ENCODE assay signal across 12 cellular contexts in genomic region chr4:173057906-173058305, GRCh38.
DNase-seq lines count a peak whose midpoint lies in the region; ATAC-seq and TF ChIP-seq lines count a peak whose summit lies in the region.
"Had no signal": no experiment of that assay in that cellular context is flagged by ENCODE, and none has a peak within 500 bp of the region (broad histone marks: within the 10 kb centered on the region; RNA-seq: fewer than 3 reads in every experiment).

No MANE protein-coding gene starts in this region.

- H3F3A ChIP-seq in PC-3 (ENCODE audit: low read length, unreplicated experiment): no peaks in the 10 kb centered on the region

- H3K36me3 ChIP-seq in right atrium auricular region (no peaks in the 10 kb centered on the region), PC-3 (ENCODE audit: low read depth, low read length) (no peaks in the 10 kb centered on the region), WERI-Rb-1 (no peaks in the 10 kb centered on the region)
- H3K36me3 ChIP-seq: breast epithelium had no signal

- H3K27ac ChIP-seq in right atrium auricular region (peak overlapping the region in 1 of 2 donors; percentile 31), PC-3 (ENCODE audit: low read length) (peak overlapping the region; percentile 40), WERI-Rb-1 (no peak overlapping the region)
- H3K27ac ChIP-seq: breast epithelium had no signal

- BruUV-seq in PC-3 (replicated peaks; lab: Mats Ljungman, UMichigan): no TSS peak

- intact Hi-C loops in left ventricle myocardium superior (cut with micrococcal nuclease) (no loop called here), PC-3 (cut with micrococcal nuclease) (loop anchor here (1.0 kb wide), 1 partner anchor 19 kb away; no protein-coding TSS in a partner anchor)

- no peaks in the 10 kb centered on the region for H4K20me1 ChIP-seq in PC-3 (ENCODE audit: low read length)

- no peak overlapping the region for H2AFZ ChIP-seq in PC-3 (ENCODE audit: low read length)

- CTCF ChIA-PET in PC-3 (lab: Charles Lee): interaction anchor here (0.6 kb wide), 1 partner anchor 110 kb away, joined by 5 read pairs; the partner anchor contains the start of gene GALNT7

- no peak for DNase-seq in left ventricle myocardium superior
- DNase-seq in right atrium auricular region (ENCODE audit: low spot score): no peak
- DNase-seq in PC-3: peak; percentile 20
- peak; percentile 61 for DNase-seq in fibroblast of peridontal ligament (ENCODE audit: extremely low read depth)
- no peak for DNase-seq in WERI-Rb-1
- DNase-seq in amniotic stem cell (lab: John Stamatoyannopoulos, UW): no peak
- DNase-seq in stimulated activated naive CD4-positive, alpha-beta T cell treated with Interleukin-2 at 50 U/mL for 16 hours (lab: John Stamatoyannopoulos, UW): no peak
- DNase-seq in effector CD8-positive, alpha-beta T cell (lab: John Stamatoyannopoulos, UW): no peak
- DNase-seq: activated gamma-delta T cell treated with Interleukin-2 at 50 U/mL for 16 hours; SIG-M5; stimulated activated CD4-positive, alpha-beta T cell treated with anti-CD3 and anti-CD28 coated beads, Interleukin-15, amount 100 ng/mL, for 24 hours had no signal

- ATAC-seq in left ventricle myocardium superior: peak; percentile 17
- peak; percentile 59 for ATAC-seq in PC-3

- H3K4me1 ChIP-seq in right atrium auricular region (no peaks in the 10 kb centered on the region), PC-3 (ENCODE audit: insufficient read depth, low read length) (peaks cover 13% of the 10 kb centered on the region)
- H3K4me1 ChIP-seq: breast epithelium had no signal

- H3K27me3 ChIP-seq in right atrium auricular region: no peaks in the 10 kb centered on the region
- H3K27me3 ChIP-seq in PC-3 (ENCODE audit: low read length): no peaks in the 10 kb centered on the region
- H3K27me3 ChIP-seq in WERI-Rb-1 (ENCODE audit: insufficient read depth, low read depth, severe bottlenecking): no peaks in the 10 kb centered on the region
- H3K27me3 ChIP-seq: breast epithelium had no signal

- no peaks in the 10 kb centered on the region for H3K79me2 ChIP-seq in PC-3 (ENCODE audit: low read length)

- no peaks in the 10 kb centered on the region for H3K9me2 ChIP-seq in PC-3 (replicated peaks; ENCODE audit: low read length)

- no peak overlapping the region for H3K9ac ChIP-seq in PC-3 (ENCODE audit: low read length)

- peak overlapping the region; percentile 30 for H3K4me2 ChIP-seq in PC-3 (ENCODE audit: low read length)

- TF ChIP-seq CTCF in right atrium auricular region (IDR thresholded peaks at IDR 0.05): no peak
- no peak for TF ChIP-seq CTCF in PC-3 (conservative IDR thresholded peaks at IDR 0.05; ENCODE audit: low read depth, low read length)
- no peak for TF ChIP-seq CTCF in WERI-Rb-1 (IDR thresholded peaks at IDR 0.05; ENCODE audit: low read depth, low read length)

- no peak overlapping the region for H3K4me3 ChIP-seq in right atrium auricular region
- 0 out of 2 replicates have a peak overlapping the region, but pooled peaks have one; percentile 22 for H3K4me3 ChIP-seq in PC-3 (ENCODE audit: low read length)
- no peak overlapping the region for H3K4me3 ChIP-seq in WERI-Rb-1 (ENCODE audit: low read depth, low read length)
- H3K4me3 ChIP-seq: breast epithelium had no signal

- POLR2A ChIA-PET in PC-3 (lab: Charles Lee; ENCODE audit: unreplicated experiment): no interaction called here

- H3K9me3 ChIP-seq in right atrium auricular region: no peaks in the 10 kb centered on the region
- no peaks in the 10 kb centered on the region for H3K9me3 ChIP-seq in PC-3 (ENCODE audit: low read length)
- H3K9me3 ChIP-seq in WERI-Rb-1 (ENCODE audit: severe bottlenecking): peaks cover 2% of the 10 kb centered on the region
- H3K9me3 ChIP-seq: breast epithelium had no signal

Comparison
In these comparisons a context has a peak if more than half of its experiments do, and no peak if none do; other contexts are left out.
1. DNase-seq: peak in PC-3 (single experiment) and fibroblast of peridontal ligament (single experiment); none in left ventricle myocardium superior (single experiment), right atrium auricular region (single experiment), WERI-Rb-1 (single experiment), amniotic stem cell (single experiment), stimulated activated naive CD4-positive, alpha-beta T cell treated with Interleukin-2 at 50 U/mL for 16 hours (single experiment) and effector CD8-positive, alpha-beta T cell (single experiment).